In the genomic region with DNA sequence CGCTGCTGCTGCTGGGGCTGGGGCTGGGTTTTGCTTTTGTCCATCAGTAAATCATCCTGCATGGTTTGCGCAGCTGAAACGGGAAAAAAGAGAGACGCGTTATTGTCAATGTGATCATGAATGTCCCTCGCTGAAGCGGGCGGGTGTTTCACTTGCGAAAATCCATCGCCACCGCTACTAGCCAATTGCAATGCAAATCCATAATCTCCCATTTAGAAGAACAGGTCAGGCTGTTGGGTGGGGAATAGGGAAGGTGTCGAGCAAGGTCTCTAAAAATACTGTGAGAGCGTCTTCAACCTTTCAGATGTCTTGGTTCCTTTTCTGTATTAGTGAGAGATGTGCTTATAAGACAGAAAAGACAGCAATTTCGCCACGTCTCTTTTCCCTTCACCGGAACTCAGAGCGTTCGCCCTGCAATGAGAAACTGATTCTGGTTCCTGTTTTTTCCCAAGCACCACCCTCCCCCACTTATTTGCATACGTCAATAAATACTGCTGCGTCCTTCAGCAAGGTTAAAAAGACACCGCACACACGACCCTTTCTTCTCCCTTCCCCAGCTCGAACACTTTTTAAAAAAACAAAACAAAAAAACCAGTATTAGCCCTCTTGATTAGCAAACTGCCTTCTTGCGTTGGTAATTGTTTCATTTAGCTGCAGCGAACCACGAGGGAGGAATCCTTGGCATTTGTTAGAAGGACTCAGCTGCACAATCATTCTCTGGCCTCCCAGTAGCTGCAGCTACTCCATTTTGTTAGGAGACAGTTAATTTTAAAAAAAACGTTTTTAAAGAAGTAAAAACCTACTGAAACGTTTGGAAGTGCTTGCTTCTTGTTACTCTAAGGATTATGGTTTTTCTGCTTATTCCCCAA, we compare ENCODE assay signal across 8 cellular contexts. TPM values are rescaled to one million over a fixed set of nuclear protein-coding genes. Genes with fewer than 3 reads are reported as not detected.
A peak's percentile ranks its signal among the peaks of the same experiment; 100 is the strongest.
DNase-seq lines count a peak whose midpoint lies in the region; ATAC-seq and TF ChIP-seq lines count a peak whose summit lies in the region.

No MANE protein-coding gene starts in this region.

- RAD21 ChIA-PET in HCT116 (lab: Charles Lee; ENCODE audit: low non-redundant PET in 1 of 2, low total read pairs in 2 of 2, uncharacterized antibody in 2 of 2, unreplicated experiment in 2 of 2), result no interaction called here

- CTCF ChIA-PET in HCT116 (lab: Charles Lee), result no interaction called here

- H3K9me3 ChIP-seq in HCT116 (ENCODE audit: control insufficient read depth in 1 of 2, insufficient read depth in 1 of 2, low read depth in 1 of 2, low read length in 2 of 2), result no peaks in the 10 kb centered on the region
- no peaks in the 10 kb centered on the region for H3K9me3 ChIP-seq in skeletal muscle satellite cell (replicated peaks; ENCODE audit: low read length)

- no peak; the same call in 1 of the 2 replicates for TF ChIP-seq RAD21 in HCT116 (IDR thresholded peaks at IDR 0.05; ENCODE audit: low read depth)

- H3K4me1 ChIP-seq in HCT116 (ENCODE audit: control insufficient read depth in 1 of 2, insufficient read depth in 2 of 2, low read length in 2 of 2), result peaks cover 12 to 40% of the 10 kb centered on the region in 2 experiments; a peak in 3 of 4 replicates
- H3K4me1 ChIP-seq in skeletal muscle satellite cell (ENCODE audit: control insufficient read depth, insufficient read depth, low read length), result peaks cover 20% of the 10 kb centered on the region

- peak; percentile 64 for ATAC-seq in HCT116

- H3K9me2 ChIP-seq in HCT116 (ENCODE audit: insufficient read depth), result no peaks in the 10 kb centered on the region

- H3K9ac ChIP-seq in HCT116 (ENCODE audit: low read length) (peak overlapping the region; percentile 55), skeletal muscle satellite cell (ENCODE audit: low read depth, low read length) (peak overlapping the region; percentile 45)

- H3K4me2 ChIP-seq in HCT116 (ENCODE audit: low read length) (peak overlapping the region; percentile 63), skeletal muscle satellite cell (ENCODE audit: low read length) (peak overlapping the region; percentile 93)

- no TSS peak for BruUV-seq in HCT116 (replicated peaks; lab: Mats Ljungman, UMichigan)

- H3K27ac ChIP-seq in HCT116 (ENCODE audit: low read depth, low read length), result peak overlapping the region; percentile 20

- no peaks in the 10 kb centered on the region for H3K27me3 ChIP-seq in HCT116 (ENCODE audit: insufficient read depth, low read length)
- no peaks in the 10 kb centered on the region for H3K27me3 ChIP-seq in skeletal muscle satellite cell (ENCODE audit: control insufficient read depth, insufficient read depth, low read length)

- POLR2A ChIA-PET in HCT116 (lab: Charles Lee), result no interaction called here

- H3K36me3 ChIP-seq in HCT116 (ENCODE audit: control insufficient read depth in 1 of 2, insufficient read depth in 2 of 2, low read length in 2 of 2) (no peaks in the 10 kb centered on the region), skeletal muscle satellite cell (ENCODE audit: insufficient read depth, low read length) (no peaks in the 10 kb centered on the region)

- peak overlapping the region; percentile 50 to 59 for H3K4me3 ChIP-seq in HCT116 (replicated peaks in 1 of 2; ENCODE audit: low read depth in 1 of 2, low read length in 2 of 2)
- peak overlapping the region; percentile 71 for H3K4me3 ChIP-seq in skeletal muscle satellite cell (ENCODE audit: low read length)

- DNase-seq in GM10266 (ENCODE audit: extremely low spot score), result peak; percentile 71
- no peak for DNase-seq in HCT116 (ENCODE audit: low read depth, low spot score)
- DNase-seq in NCI-H1092 treated with DMSO at 0.1 percent for 48 hours (lab: John Stamatoyannopoulos, UW), result peak; percentile 72
- peak in 3 of 5 experiments; percentile 4 to 72 (median 34) for DNase-seq in T-helper 2 cell
- DNase-seq in cerebellum (ENCODE audit: low spot score), result peak; percentile 78
- peak; percentile 90 for DNase-seq in inferior parietal cortex (ENCODE audit: extremely low spot score)
- no peak for DNase-seq in GOT3 (lab: John Stamatoyannopoulos, UW)

- no peak overlapping the region for H2AFZ ChIP-seq in HCT116 (ENCODE audit: low read depth, low read length, poor library complexity, severe bottlenecking)

- intact Hi-C loops in HCT116 (cut with micrococcal nuclease), result no loop called here

- no peaks in the 10 kb centered on the region for H3K79me2 ChIP-seq in HCT116 (ENCODE audit: insufficient read depth, low read length)

- no peak for TF ChIP-seq POLR2A in HCT116 (IDR thresholded peaks at IDR 0.05; ENCODE audit: borderline replicate concordance, extremely low read depth, insufficient read depth, insufficient read length)

- H4K20me1 ChIP-seq in HCT116 (ENCODE audit: insufficient read depth), result no peaks in the 10 kb centered on the region

- TF ChIP-seq CTCF in GM10266 (IDR thresholded peaks at IDR 0.05; ENCODE audit: control insufficient read depth, insufficient read depth, low read depth, missing control alignments) (no peak), HCT116 (IDR thresholded peaks at IDR 0.05 in 2 of 3, conservative IDR thresholded peaks at IDR 0.05 in 1 of 3; ENCODE audit: borderline replicate concordance in 1 of 3, insufficient read depth in 1 of 3, low read depth in 2 of 3, low read length in 2 of 3) (no peak)

TF ChIP-seq in HCT116, 20 proteins besides CTCF, POLR2A, EP300 and RAD21:
- TF ChIP-seq TCF7L2 (IDR thresholded peaks at IDR 0.05; ENCODE audit: borderline replicate concordance, extremely low read depth, insufficient read depth, insufficient read length) (no peak), SIN3A (IDR thresholded peaks at IDR 0.05; ENCODE audit: low read depth) (peak; percentile 36; the same call in 1 of the 2 replicates), POLR2AphosphoS5 (IDR thresholded peaks at IDR 0.05; ENCODE audit: low read depth, low read length) (peak; percentile 53; the same call in 1 of the 2 replicates)

RNA-seq across cellular contexts. Expression of a gene that starts 50.4 kb away (rescaled TPM):
- total RNA-seq in HCT116 (2021; ENCODE audit: unreplicated experiment) (3.0 TPM), cerebellum (23.4 TPM)
- polyA plus RNA-seq in HCT116 (2012), result 0.88 and 1.2 TPM in 2 replicates
- 0.51 and 0.66 TPM in 2 replicates for total RNA-seq in skeletal muscle satellite cell (2012; rRNA removed)

RNA-seq across cellular contexts. Expression of a gene that starts 50.4 kb away (rescaled TPM):
- total RNA-seq in HCT116 (2021; ENCODE audit: unreplicated experiment) (59.1 TPM), cerebellum (27.2 TPM)
- 41.2 and 45.6 TPM in 2 replicates for polyA plus RNA-seq in HCT116 (2012)
- 12.5 and 18.0 TPM in 2 replicates for total RNA-seq in skeletal muscle satellite cell (2012; rRNA removed)

Comparison
In these comparisons a context has a peak if more than half of its experiments do, and no peak if none do; other contexts are left out.
1. DNase-seq: peak in GM10266 (single experiment), NCI-H1092 treated with DMSO at 0.1 percent for 48 hours (single experiment), T-helper 2 cell (3 of 5), cerebellum (single experiment) and inferior parietal cortex (single experiment); none in HCT116 (single experiment) and GOT3 (single experiment).